In genomic region chr22:36286096-36286957, GRCh38 we compare ENCODE assay signal across 8 cellular contexts. TPM values are rescaled to one million over a fixed set of nuclear protein-coding genes. Genes with fewer than 3 reads are reported as not detected.
DNase-seq lines count a peak whose midpoint lies in the region; ATAC-seq lines count a peak whose summit lies in the region.

No MANE protein-coding gene starts in this region.

- DNase-seq in NCI-H345 (lab: John Stamatoyannopoulos, UW) (peak; percentile 16), NCI-H345 treated with DMSO at 0.1 percent for 48 hours (lab: John Stamatoyannopoulos, UW; ENCODE audit: unreplicated experiment) (no peak), NCI-H2196 treated with DMSO at 0.1 percent for 48 hours (lab: John Stamatoyannopoulos, UW; ENCODE audit: unreplicated experiment) (peak; percentile 13), cerebellar nuclear complex (lab: John Stamatoyannopoulos, UW) (peak; percentile 64), left lobe of liver (ENCODE audit: low spot score) (peak; percentile 85)
- peak; percentile 65 for DNase-seq in activated CD4-positive, CD25-positive, alpha-beta regulatory T cell treated with anti-CD3 and anti-CD28 coated beads, Interleukin-2, amount 50 U/mL, for 72 hours
- DNase-seq in stimulated activated CD4-positive, alpha-beta T cell treated with anti-CD3 and anti-CD28 coated beads, Interleukin-2, amount 100 ng/mL, for 24 hours, result peak; percentile 76 to 82

- peak; percentile 89 for ATAC-seq in left lobe of liver
- no peak for ATAC-seq in HG03039 (IDR thresholded peaks at IDR 0.05; ENCODE audit: unreplicated experiment)

RNA-seq across cellular contexts. Expression of gene APOL1, which starts 33.4 kb away (rescaled TPM):
- 99.8 TPM for total RNA-seq in left lobe of liver

RNA-seq across cellular contexts. Expression of gene APOL2, which starts 47.0 kb away (rescaled TPM):
- 44.4 TPM for total RNA-seq in left lobe of liver
